Comparison of ENCODE assay signal across 12 cellular contexts in the genomic region with DNA sequence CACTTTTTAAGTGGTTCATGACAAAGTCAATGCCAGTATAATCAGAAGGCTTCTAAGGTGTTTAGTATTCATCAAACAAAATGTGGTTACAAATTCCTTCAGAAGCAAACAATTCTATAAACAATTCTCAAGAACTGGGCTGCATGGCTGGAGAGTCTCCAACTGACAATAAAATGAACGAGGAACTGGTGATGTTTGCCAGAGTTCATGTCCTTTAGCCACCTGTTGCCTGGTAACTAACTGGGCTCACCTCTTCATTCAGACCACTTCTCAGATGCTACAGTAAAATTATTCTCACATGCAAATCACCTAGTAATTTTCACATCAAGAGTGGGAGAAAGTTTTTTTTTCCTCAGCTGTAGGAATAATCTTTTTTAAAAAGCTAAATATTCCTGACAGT. TPM values are rescaled to one million over a fixed set of nuclear protein-coding genes. Genes with fewer than 3 reads are reported as not detected.
A peak's percentile ranks its signal among the peaks of the same experiment; 100 is the strongest.
DNase-seq lines count a peak whose midpoint lies in the region; ATAC-seq and TF ChIP-seq lines count a peak whose summit lies in the region.
"Had no signal": no experiment of that assay in that cellular context is flagged by ENCODE, and none has a peak within 500 bp of the region (broad histone marks: within the 10 kb centered on the region; RNA-seq: fewer than 3 reads in every experiment).

No MANE protein-coding gene starts in this region.

- intact Hi-C loops in Caco-2 (cut with micrococcal nuclease; ENCODE audit: unreplicated experiment) (no loop called here), testis (cut with DNase I; ENCODE audit: low total_unique reads) (no loop called here)

- no TSS peak for BruUV-seq in Caco-2 (replicated peaks; lab: Mats Ljungman, UMichigan)

- peak; percentile 19 for DNase-seq in GM12865 (ENCODE audit: low read depth)
- DNase-seq in cerebellum (ENCODE audit: low spot score) = peak; percentile 10
- no peak for DNase-seq in ACHN
- DNase-seq in Caco-2 = no peak
- DNase-seq in testis = no peak
- DNase-seq in stimulated activated CD4-positive, alpha-beta T cell treated with anti-CD3 and anti-CD28 coated beads, Interleukin-2, amount 100 ng/mL, for 24 hours = no peak
- DNase-seq: activated CD4-positive, alpha-beta T cell treated with anti-CD3 and anti-CD28 coated beads, Interleukin-2, amount 50 U/mL, for 1 hour; aorta had no signal

- H3K4me3 Mint-ChIP-seq in Caco-2 (ENCODE audit: unreplicated experiment) = no peak overlapping the region
- H3K4me3 Mint-ChIP-seq: IgD-negative memory B cell had no signal

- H3K4me3 ChIP-seq in GM12865 (ENCODE audit: low read depth, low read length) (no peak overlapping the region), Caco-2 (ENCODE audit: low read depth, low read length) (no peak overlapping the region), testis (no peak overlapping the region)

- in situ Hi-C loops in ACHN (cut with HindIII; ENCODE audit: low pct_ligation_motif_present, low pct_unique_long_range_greater_than_20kb, low sequenced_read_pairs) = no loop called here

- H3K27me3 ChIP-seq in Caco-2 (replicated peaks; ENCODE audit: control insufficient read depth, insufficient read depth, low read length) = no peaks in the 10 kb centered on the region
- H3K27me3 ChIP-seq in testis = no peaks in the 10 kb centered on the region

- H3K36me3 ChIP-seq in Caco-2 (ENCODE audit: control insufficient read depth, insufficient read depth, low read length) (no peaks in the 10 kb centered on the region), testis (ENCODE audit: low read depth, missing control alignments) (no peaks in the 10 kb centered on the region)

- H3K27ac ChIP-seq in testis = no peak overlapping the region

- no peaks in the 10 kb centered on the region for H3K36me3 Mint-ChIP-seq in Caco-2 (ENCODE audit: insufficient read depth, unreplicated experiment)
- H3K36me3 Mint-ChIP-seq: IgD-negative memory B cell had no signal

- TF ChIP-seq CTCF in GM12865 (IDR thresholded peaks at IDR 0.05; ENCODE audit: insufficient read depth, low read depth, low read length, missing control alignments) = no peak
- TF ChIP-seq CTCF in Caco-2 (IDR thresholded peaks at IDR 0.05; ENCODE audit: insufficient read depth in 1 of 2, low read depth in 1 of 2, low read length in 1 of 2, severe bottlenecking in 1 of 2, unreplicated experiment in 1 of 2) = no peak
- no peak for TF ChIP-seq CTCF in testis (IDR thresholded peaks at IDR 0.05)

- CTCF ChIA-PET in Caco-2 (lab: Charles Lee) = no interaction called here

- no peak for TF ChIP-seq POLR2A in testis (IDR thresholded peaks at IDR 0.05)

- H3K27me3 Mint-ChIP-seq in Caco-2 (ENCODE audit: insufficient read depth, unreplicated experiment) = no peaks in the 10 kb centered on the region
- H3K27me3 Mint-ChIP-seq: IgD-negative memory B cell had no signal

- no peaks in the 10 kb centered on the region for H3K9me3 Mint-ChIP-seq in Caco-2 (ENCODE audit: unreplicated experiment)
- H3K9me3 Mint-ChIP-seq: IgD-negative memory B cell had no signal

- H3K9me3 ChIP-seq in Caco-2 (no peaks in the 10 kb centered on the region), testis (no peaks in the 10 kb centered on the region)

- ATAC-seq in GM19468 (IDR thresholded peaks at IDR 0.05; ENCODE audit: extremely low read depth, unreplicated experiment) = peak; percentile 52
- ATAC-seq in HG03521 (IDR thresholded peaks at IDR 0.05; ENCODE audit: unreplicated experiment) = peak; percentile 87
- ATAC-seq: Panc1 had no signal

- H3K27ac Mint-ChIP-seq in Caco-2 (ENCODE audit: unreplicated experiment) = no peak overlapping the region

- H3K4me1 Mint-ChIP-seq in Caco-2 (ENCODE audit: low read depth, unreplicated experiment) = no peaks in the 10 kb centered on the region

- WGBS in testis, 2 donors = 31 to 47% methylated on average over 1 of the region's 1 CpG

- no peaks in the 10 kb centered on the region for H3K4me1 ChIP-seq in Caco-2
- peaks cover 13% of the 10 kb centered on the region for H3K4me1 ChIP-seq in testis

- POLR2A ChIA-PET in Caco-2 (lab: Charles Lee) = no interaction called here

RNA-seq across cellular contexts. Expression of a gene that starts 53.3 kb away (rescaled TPM):
- 97.5 TPM for total RNA-seq in cerebellum
- 56.1 and 65.6 TPM in 2 replicates for total RNA-seq in Caco-2 (2022)
- total RNA-seq in testis = 10 to 100 TPM; 72.4 to 88.1 TPM
- polyA plus RNA-seq in testis (ENCODE audit: insufficient read depth, low read depth, low replicate concordance) = 31.2 TPM

Comparison
In these comparisons a context has a peak if more than half of its experiments do, and no peak if none do; other contexts are left out.
1. DNase-seq: peak in GM12865 (single experiment) and cerebellum (single experiment); none in ACHN (single experiment), Caco-2 (0 of 2), testis (single experiment) and stimulated activated CD4-positive, alpha-beta T cell treated with anti-CD3 and anti-CD28 coated beads, Interleukin-2, amount 100 ng/mL, for 24 hours (0 of 2).